ENCODE assay signal across 10 cellular contexts in the genomic region with DNA sequence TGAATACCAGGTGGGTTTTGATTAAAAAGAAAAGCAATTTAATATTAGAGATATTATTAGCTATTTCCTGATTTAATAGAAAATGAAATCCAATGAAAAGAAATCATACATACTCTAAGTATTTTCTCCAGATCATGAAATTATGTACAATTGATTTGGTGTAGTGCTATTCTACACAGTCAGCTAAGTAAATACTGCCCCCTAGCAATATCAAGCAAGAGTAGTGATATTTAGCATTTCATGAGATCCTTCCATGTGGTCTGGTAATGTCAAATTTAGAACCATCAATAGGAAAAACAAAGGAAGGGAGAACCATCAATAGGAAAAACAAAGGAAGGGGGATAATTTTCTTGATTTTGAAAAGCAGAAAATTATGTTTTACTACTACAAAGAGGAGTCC.
DNase-seq lines count a peak whose midpoint lies in the region; ATAC-seq, FAIRE-seq and TF ChIP-seq lines count a peak whose summit lies in the region.
"Had no signal": no experiment of that assay in that cellular context is flagged by ENCODE, and none has a peak within 500 bp of the region (broad histone marks: within the 10 kb centered on the region; RNA-seq: fewer than 3 reads in every experiment).

No MANE protein-coding gene starts in this region.

- H2AFZ ChIP-seq in H9 (ENCODE audit: low read length) (no peak overlapping the region), hepatocyte (no peak overlapping the region)

- no peak overlapping the region for H2AK5ac ChIP-seq in H9 (ENCODE audit: insufficient read length, low read length)

- no peak overlapping the region for H3K14ac ChIP-seq in H9 (ENCODE audit: insufficient read depth, low read length)

- H3K27me3 ChIP-seq in H9 (ENCODE audit: insufficient read depth, low read length) (no peaks in the 10 kb centered on the region), hepatocyte (no peaks in the 10 kb centered on the region)
- H3K27me3 ChIP-seq: SJSA1 had no signal

- no peaks in the 10 kb centered on the region for H3K4me1 ChIP-seq in H9 (ENCODE audit: insufficient read depth, low read length)
- H3K4me1 ChIP-seq in hepatocyte (ENCODE audit: insufficient read depth): no peaks in the 10 kb centered on the region
- H3K4me1 ChIP-seq: SJSA1 had no signal

- no peak overlapping the region for H2BK15ac ChIP-seq in H9 (ENCODE audit: low read depth, low read length)

- H3K27ac Mint-ChIP-seq in H9: no peak overlapping the region

- no peak for FAIRE-seq in GM12892 (lab: Jason Lieb, UNC)

- no peak overlapping the region for H4K91ac ChIP-seq in H9 (ENCODE audit: insufficient read length, low read depth, low read length)

- no peak overlapping the region for H2BK120ac ChIP-seq in H9 (ENCODE audit: low read depth, low read length, poor library complexity, severe bottlenecking)

- no peak overlapping the region for H3K4me2 ChIP-seq in H9 (ENCODE audit: insufficient read depth, insufficient read length, low read length)
- H3K4me2 ChIP-seq in hepatocyte: no peak overlapping the region

- no peak overlapping the region for H3K4me3 Mint-ChIP-seq in H9

- no peak overlapping the region for H2BK5ac ChIP-seq in H9 (ENCODE audit: insufficient read length, low read length)

- no peak for ATAC-seq in HG03460 (IDR thresholded peaks at IDR 0.05; ENCODE audit: unreplicated experiment)
- ATAC-seq in stimulated activated naive CD8-positive, alpha-beta T cell treated with anti-CD3 and anti-CD28 coated beads, Interleukin-15, Interleukin-2, amounts not matched to agents 100 U/mL and 50 U/mL, for 24 hours: no peak
- ATAC-seq: esophagus mucosa had no signal

- no peaks in the 10 kb centered on the region for H3K27me3 Mint-ChIP-seq in H9 (ENCODE audit: low read depth)

- H4K20me1 ChIP-seq in H9 (ENCODE audit: control insufficient read depth, insufficient read depth, insufficient read length): no peaks in the 10 kb centered on the region
- no peaks in the 10 kb centered on the region for H4K20me1 ChIP-seq in hepatocyte (ENCODE audit: insufficient read depth, poor library complexity, severe bottlenecking)

- no peaks in the 10 kb centered on the region for H3K36me3 ChIP-seq in hepatocyte (replicated peaks; ENCODE audit: insufficient read depth, low read depth)
- H3K36me3 ChIP-seq: SJSA1 had no signal

- H3K9me3 Mint-ChIP-seq in H9: no peaks in the 10 kb centered on the region

- no peaks in the 10 kb centered on the region for H3K36me3 Mint-ChIP-seq in H9 (ENCODE audit: insufficient read depth in 1 of 3, low read depth in 3 of 3)

- peak; percentile 4 for DNase-seq in Ammon's horn (ENCODE audit: low spot score)
- DNase-seq in H9: no peak
- DNase-seq in SK-MEL-5 (ENCODE audit: low read depth, low spot score): peak; percentile 38
- peak; percentile 29 for DNase-seq in hepatocyte (ENCODE audit: low spot score)
- no peak for DNase-seq in GM12892 (ENCODE audit: insufficient read length)
- no peak for DNase-seq in AG20443 (ENCODE audit: low spot score)
- DNase-seq in stimulated activated naive CD8-positive, alpha-beta T cell treated with anti-CD3 and anti-CD28 coated beads, Interleukin-15, Interleukin-2, amounts not matched to agents 100 U/mL and 50 U/mL, for 24 hours: no peak

- H3K23me2 ChIP-seq in H9 (ENCODE audit: insufficient read length, low read depth, low read length, poor library complexity, severe bottlenecking): no peaks in the 10 kb centered on the region

- H3K79me2 ChIP-seq in H9 (ENCODE audit: insufficient read depth, low read length) (no peaks in the 10 kb centered on the region), hepatocyte (no peaks in the 10 kb centered on the region)

- H3K9me2 ChIP-seq in hepatocyte (replicated peaks; ENCODE audit: insufficient read depth): no peaks in the 10 kb centered on the region

- H2BK20ac ChIP-seq in H9 (ENCODE audit: low read depth, low read length, poor library complexity, severe bottlenecking): no peak overlapping the region

- H3K23ac ChIP-seq in H9 (ENCODE audit: insufficient read length, low read depth, low read length): no peak overlapping the region

- no peak overlapping the region for H3K4ac ChIP-seq in H9 (ENCODE audit: low read depth, low read length)

- H3K9me3 ChIP-seq in H9 (ENCODE audit: control insufficient read depth, low read depth, low read length) (no peaks in the 10 kb centered on the region), hepatocyte (ENCODE audit: low read depth) (no peaks in the 10 kb centered on the region)
- H3K9me3 ChIP-seq: SJSA1 had no signal

- no peak overlapping the region for H4K5ac ChIP-seq in H9 (ENCODE audit: insufficient read length, low read depth, low read length)

- no peak overlapping the region for H2BK12ac ChIP-seq in H9 (ENCODE audit: insufficient read length, low read depth, low read length)

- no peak overlapping the region for H3K27ac ChIP-seq in H9 (ENCODE audit: insufficient read length, low read depth, low read length)
- no peak overlapping the region for H3K27ac ChIP-seq in hepatocyte
- H3K27ac ChIP-seq: SJSA1 had no signal

- H3K56ac ChIP-seq in H9 (ENCODE audit: insufficient read length, low read depth, low read length): no peak overlapping the region

- no peak overlapping the region for H3K9ac ChIP-seq in H9 (ENCODE audit: extremely low read depth, insufficient read length, low read length)

- no peak for TF ChIP-seq POLR2A in GM12892 (IDR thresholded peaks at IDR 0.05; ENCODE audit: low read depth, low read length)

- no peak overlapping the region for H3T11ph ChIP-seq in H9 (ENCODE audit: low read length)

- TF ChIP-seq CTCF in H9 (conservative IDR thresholded peaks at IDR 0.05) (peak; percentile 67), hepatocyte (IDR thresholded peaks at IDR 0.05; ENCODE audit: poor library complexity) (peak; percentile 75)

- H3K18ac ChIP-seq in H9 (ENCODE audit: insufficient read length, low read depth, low read length): no peak overlapping the region

- H4K8ac ChIP-seq in H9 (replicated peaks; ENCODE audit: insufficient read length, low read depth, low read length): no peak overlapping the region

- peaks cover 0 to 5% of the 10 kb centered on the region in 2 experiments; a peak in 1 of 4 replicates for H3K4me1 Mint-ChIP-seq in H9

- in situ Hi-C loops in SK-MEL-5 (cut with HindIII; ENCODE audit: low pct_unique_long_range_greater_than_20kb, low sequenced_read_pairs): no loop called here

- H3K79me1 ChIP-seq in H9 (ENCODE audit: insufficient read depth, low read depth, low read length, poor library complexity, severe bottlenecking): no peaks in the 10 kb centered on the region

- no peak overlapping the region for H3K4me3 ChIP-seq in hepatocyte
- H3K4me3 ChIP-seq: SJSA1 had no signal

Comparison
In these comparisons a context has a peak if more than half of its experiments do, and no peak if none do; other contexts are left out.
1. DNase-seq: peak in Ammon's horn (single experiment), SK-MEL-5 (single experiment) and hepatocyte (single experiment); none in H9 (single experiment), GM12892 (single experiment), AG20443 (single experiment) and stimulated activated naive CD8-positive, alpha-beta T cell treated with anti-CD3 and anti-CD28 coated beads, Interleukin-15, Interleukin-2, amounts not matched to agents 100 U/mL and 50 U/mL, for 24 hours (single experiment).